ENCODE assay signal across 21 cellular contexts in the genomic region with DNA sequence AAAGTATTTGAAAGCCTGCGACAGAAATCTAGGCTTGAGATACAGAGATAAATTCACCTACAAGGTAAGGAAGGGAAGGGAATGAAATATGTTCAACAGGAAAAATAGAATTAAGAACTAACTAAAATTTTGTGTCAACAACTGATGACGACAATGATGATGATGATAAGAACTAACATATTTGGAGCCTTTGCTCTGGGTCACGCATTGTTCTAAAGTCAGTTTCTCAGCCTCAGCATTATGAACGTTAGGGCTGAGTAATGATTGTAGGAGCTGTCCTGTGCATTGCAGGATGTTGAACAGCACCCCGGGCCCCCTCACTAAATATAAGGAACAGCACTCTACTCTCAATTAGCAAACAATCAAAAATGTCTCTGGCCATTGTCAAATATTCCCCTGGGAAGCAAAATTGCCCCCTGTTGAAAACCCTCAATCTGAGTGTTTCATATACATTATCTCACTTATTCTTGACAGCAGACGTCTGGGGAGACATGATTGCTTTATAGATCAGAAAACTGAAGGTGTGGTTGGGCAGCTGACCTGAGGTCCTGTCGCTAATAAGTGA.
"Had no signal": no experiment of that assay in that cellular context is flagged by ENCODE, and none has a peak within 500 bp of the region (broad histone marks: within the 10 kb centered on the region; RNA-seq: fewer than 3 reads in every experiment).

No MANE protein-coding gene starts in this region.

- H3K36me3 ChIP-seq: esophagus muscularis mucosa, gastrocnemius medialis, heart right ventricle, left ventricle myocardium inferior, lower lobe of right lung, neutrophil, tibial artery, upper lobe of left lung, uterus had no signal

- H3K27ac ChIP-seq: epithelial cell of prostate, esophagus muscularis mucosa, gastrocnemius medialis, heart right ventricle, left ventricle myocardium inferior, lower lobe of right lung, neutrophil, tibial artery, upper lobe of left lung, uterus had no signal

- H3K4me1 ChIP-seq: esophagus muscularis mucosa, gastrocnemius medialis, heart right ventricle, left ventricle myocardium inferior, lower lobe of right lung, tibial artery, upper lobe of left lung, uterus had no signal

- H3K9me3 ChIP-seq: gastrocnemius medialis, lower lobe of right lung, neutrophil, uterus had no signal

- DNase-seq: effector memory CD8-positive, alpha-beta T cell; gastrocnemius medialis; heart right ventricle; islet precursor cell; left ventricle myocardium inferior; lower lobe of right lung; naive B cell; nephron progenitor cell; posterior cingulate gyrus; right cardiac atrium; stimulated activated CD4-positive, alpha-beta T cell treated with anti-CD3 and anti-CD28 coated beads, Interleukin-2, amount 100 ng/mL, for 48 hours; tibial artery; upper lobe of left lung; uterus had no signal

- H3K4me1 Mint-ChIP-seq: memory B cell, naive B cell, nephron progenitor cell had no signal

- H3K27ac Mint-ChIP-seq: dendritic cell treated with granulocyte-macrophage colony-stimulating factor and Interleukin-4, amounts not matched to agents 40 ng/mL and 50 ng/mL, for 4 days; effector memory CD8-positive, alpha-beta T cell; memory B cell; naive B cell; nephron progenitor cell; stimulated activated naive CD8-positive, alpha-beta T cell treated with anti-CD3 and anti-CD28 coated beads, Interleukin-15, Interleukin-2, amounts not matched to agents 100 ng/mL and 50 ng/mL, for 24 hours had no signal

- H3K4me3 ChIP-seq: esophagus muscularis mucosa, gastrocnemius medialis, heart right ventricle, left ventricle myocardium inferior, lower lobe of right lung, smooth muscle cell, tibial artery, upper lobe of left lung, uterus had no signal

- H3K27me3 Mint-ChIP-seq: dendritic cell treated with granulocyte-macrophage colony-stimulating factor and Interleukin-4, amounts not matched to agents 40 ng/mL and 50 ng/mL, for 4 days; stimulated activated naive CD8-positive, alpha-beta T cell treated with anti-CD3 and anti-CD28 coated beads, Interleukin-15, Interleukin-2, amounts not matched to agents 100 ng/mL and 50 ng/mL, for 24 hours had no signal

- H3K4me2 ChIP-seq: smooth muscle cell had no signal

- H3K4me3 Mint-ChIP-seq: dendritic cell treated with granulocyte-macrophage colony-stimulating factor and Interleukin-4, amounts not matched to agents 40 ng/mL and 50 ng/mL, for 4 days; effector memory CD8-positive, alpha-beta T cell; memory B cell; naive B cell; nephron progenitor cell; stimulated activated naive CD8-positive, alpha-beta T cell treated with anti-CD3 and anti-CD28 coated beads, Interleukin-15, Interleukin-2, amounts not matched to agents 100 ng/mL and 50 ng/mL, for 24 hours had no signal

- ATAC-seq: effector memory CD8-positive, alpha-beta T cell; gastrocnemius medialis; heart right ventricle; lower lobe of right lung; right cardiac atrium had no signal

- H3K36me3 Mint-ChIP-seq: memory B cell, naive B cell had no signal

- H3K27me3 ChIP-seq: esophagus muscularis mucosa, gastrocnemius medialis, heart right ventricle, neutrophil, tibial artery, upper lobe of left lung, uterus had no signal
